In genomic region chr9:128822407-128823042, GRCh38 we compare ENCODE assay signal across 23 cellular contexts.
"Had no signal": no experiment of that assay in that cellular context is flagged by ENCODE, and none has a peak within 500 bp of the region (broad histone marks: within the 10 kb centered on the region; RNA-seq: fewer than 3 reads in every experiment).

No MANE protein-coding gene starts in this region.

- H3K27me3 ChIP-seq: ovary, tibial nerve had no signal

- H3K9me3 ChIP-seq: left ventricle myocardium inferior, neutrophil, ovary, prostate gland, tibial nerve had no signal

- H3K27ac Mint-ChIP-seq: activated CD4-positive, alpha-beta T cell treated with anti-CD3 and anti-CD28 coated beads for 36 hours; activated CD8-positive, alpha-beta memory T cell treated with anti-CD3 and anti-CD28 coated beads, Interleukin-2, amount 10 ng/mL, durations not matched to agents 7 days and 5 days; activated CD8-positive, alpha-beta T cell treated with anti-CD3 and anti-CD28 coated beads, Interleukin-2, amount 10 ng/mL, durations not matched to agents 7 days and 5 days; activated naive CD4-positive, alpha-beta T cell treated with anti-CD3 and anti-CD28 coated beads, Interleukin-2, amount 10 ng/mL, durations not matched to agents 7 days and 5 days; activated naive CD8-positive, alpha-beta T cell treated with anti-CD3 and anti-CD28 coated beads, Interleukin-2, amount 10 ng/mL, durations not matched to agents 7 days and 5 days; natural killer cell had no signal

- H3K36me3 Mint-ChIP-seq: natural killer cell had no signal

- H3K4me2 ChIP-seq: smooth muscle cell had no signal

- H3K9me3 Mint-ChIP-seq: activated naive CD8-positive, alpha-beta T cell treated with anti-CD3 and anti-CD28 coated beads, Interleukin-2, amount 10 ng/mL, durations not matched to agents 7 days and 5 days; natural killer cell had no signal

- H3K4me3 ChIP-seq: left ventricle myocardium inferior, lung, ovary, prostate gland, smooth muscle cell, tibial nerve had no signal

- DNase-seq: activated CD4-positive, alpha-beta T cell treated with anti-CD3 and anti-CD28 coated beads for 36 hours; activated CD4-positive, CD25-positive, alpha-beta regulatory T cell; activated CD8-positive, alpha-beta memory T cell treated with anti-CD3 and anti-CD28 coated beads, Interleukin-2, amount 10 ng/mL, durations not matched to agents 7 days and 5 days; activated CD8-positive, alpha-beta T cell treated with anti-CD3 and anti-CD28 coated beads, Interleukin-2, amount 10 ng/mL, durations not matched to agents 7 days and 5 days; activated gamma-delta T cell; activated naive CD4-positive, alpha-beta T cell treated with anti-CD3 and anti-CD28 coated beads, Interleukin-2, amount 10 ng/mL, durations not matched to agents 7 days and 5 days; activated naive CD8-positive, alpha-beta T cell treated with anti-CD3 and anti-CD28 coated beads, Interleukin-2, amount 10 ng/mL, durations not matched to agents 7 days and 5 days; activated T-cell treated with anti-CD3 and anti-CD28 coated beads for 4 hours; amniotic stem cell; caudate nucleus; left ventricle myocardium inferior; mesendoderm; natural killer cell; ovary; retina; stimulated activated CD4-positive, alpha-beta T cell treated with anti-CD3 and anti-CD28 coated beads, Interleukin-1b, Interleukin-23, amount 100 ng/mL, for 48 hours; stimulated activated naive CD4-positive, alpha-beta T cell treated with Interleukin-2 at 50 U/mL for 16 hours had no signal

- H3K4me3 Mint-ChIP-seq: activated CD4-positive, alpha-beta T cell treated with anti-CD3 and anti-CD28 coated beads for 36 hours; activated CD8-positive, alpha-beta memory T cell treated with anti-CD3 and anti-CD28 coated beads, Interleukin-2, amount 10 ng/mL, durations not matched to agents 7 days and 5 days; activated CD8-positive, alpha-beta T cell treated with anti-CD3 and anti-CD28 coated beads, Interleukin-2, amount 10 ng/mL, durations not matched to agents 7 days and 5 days; activated naive CD4-positive, alpha-beta T cell treated with anti-CD3 and anti-CD28 coated beads, Interleukin-2, amount 10 ng/mL, durations not matched to agents 7 days and 5 days; activated naive CD8-positive, alpha-beta T cell treated with anti-CD3 and anti-CD28 coated beads, Interleukin-2, amount 10 ng/mL, durations not matched to agents 7 days and 5 days; natural killer cell had no signal

- H3K36me3 ChIP-seq: ovary had no signal

- H3K27me3 Mint-ChIP-seq: activated CD4-positive, alpha-beta T cell treated with anti-CD3 and anti-CD28 coated beads for 36 hours; activated CD8-positive, alpha-beta memory T cell treated with anti-CD3 and anti-CD28 coated beads, Interleukin-2, amount 10 ng/mL, durations not matched to agents 7 days and 5 days; activated naive CD8-positive, alpha-beta T cell treated with anti-CD3 and anti-CD28 coated beads, Interleukin-2, amount 10 ng/mL, durations not matched to agents 7 days and 5 days had no signal

- H3K27ac ChIP-seq: epithelial cell of prostate, left ventricle myocardium inferior, neutrophil, ovary, tibial nerve had no signal

- ATAC-seq: activated CD4-positive, alpha-beta T cell treated with anti-CD3 and anti-CD28 coated beads for 36 hours; activated CD8-positive, alpha-beta memory T cell treated with anti-CD3 and anti-CD28 coated beads, Interleukin-2, amount 10 ng/mL, durations not matched to agents 7 days and 5 days; activated CD8-positive, alpha-beta T cell treated with anti-CD3 and anti-CD28 coated beads, Interleukin-2, amount 10 ng/mL, durations not matched to agents 7 days and 5 days; natural killer cell had no signal
